12 cellular contexts compared by ENCODE assay signal in the genomic region with DNA sequence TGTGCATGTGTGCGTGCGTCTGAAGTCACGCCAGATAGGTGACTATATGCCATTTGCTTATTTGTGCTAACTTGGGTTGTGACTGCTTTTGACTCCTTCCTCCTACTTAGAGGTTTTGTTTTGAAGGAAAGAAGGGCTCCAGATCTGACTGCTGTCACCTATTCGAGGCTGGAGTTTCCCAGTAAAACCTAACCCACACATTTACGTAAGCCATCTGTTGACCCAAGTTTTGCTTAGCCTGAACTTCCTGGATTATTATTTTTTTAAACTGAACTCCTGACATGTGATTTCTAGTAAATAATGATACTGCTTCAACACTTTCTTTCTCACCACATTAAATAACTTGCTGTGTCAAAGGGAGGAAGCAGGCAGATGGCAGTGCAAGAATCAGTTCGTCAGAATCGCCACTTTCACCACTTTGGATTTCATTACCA. TPM values are rescaled to one million over a fixed set of nuclear protein-coding genes. Genes with fewer than 3 reads are reported as not detected.
A peak's percentile ranks its signal among the peaks of the same experiment; 100 is the strongest.
DNase-seq lines count a peak whose midpoint lies in the region; ATAC-seq and TF ChIP-seq lines count a peak whose summit lies in the region.
"Had no signal": no experiment of that assay in that cellular context is flagged by ENCODE, and none has a peak within 500 bp of the region (broad histone marks: within the 10 kb centered on the region; RNA-seq: fewer than 3 reads in every experiment).

No MANE protein-coding gene starts in this region.

- no peaks in the 10 kb centered on the region for H3K79me2 ChIP-seq in OCI-LY1 (ENCODE audit: insufficient read depth, low read length)

- no peaks in the 10 kb centered on the region for H3K27me3 Mint-ChIP-seq in CD4-positive, CD25-positive, alpha-beta regulatory T cell

- H2AFZ ChIP-seq in OCI-LY1 (ENCODE audit: low read length) = no peak overlapping the region

- peaks cover 0 to 2% (median 0%) of the 10 kb centered on the region in 7 donors for H3K9me3 Mint-ChIP-seq in CD4-positive, CD25-positive, alpha-beta regulatory T cell

- H3K4me3 Mint-ChIP-seq in CD4-positive, CD25-positive, alpha-beta regulatory T cell = peak overlapping the region; percentile 20 to 58 (median 48)

- no peak overlapping the region for H3K27ac ChIP-seq in CD4-positive, CD25-positive, alpha-beta regulatory T cell (ENCODE audit: insufficient read depth, low read length, poor library complexity, severe bottlenecking)
- peak overlapping the region; percentile 79 for H3K27ac ChIP-seq in OCI-LY1 (ENCODE audit: low read depth, low read length, poor library complexity, severe bottlenecking)
- H3K27ac ChIP-seq: right atrium auricular region had no signal

- ATAC-seq in CD4-positive, CD25-positive, alpha-beta regulatory T cell (ENCODE audit: low read depth in 2 of 2) = peak; percentile 69 to 77
- ATAC-seq in GM19452 (IDR thresholded peaks at IDR 0.05; ENCODE audit: unreplicated experiment) = peak; percentile 27
- no peak for ATAC-seq in GM19035 (IDR thresholded peaks at IDR 0.05; ENCODE audit: unreplicated experiment)
- ATAC-seq: PC-3 had no signal

- no peaks in the 10 kb centered on the region for H3K27me3 ChIP-seq in CD4-positive, CD25-positive, alpha-beta regulatory T cell (ENCODE audit: control insufficient read depth, insufficient read depth, low read length)
- H3K27me3 ChIP-seq in OCI-LY1 (ENCODE audit: insufficient read depth, low read length) = no peaks in the 10 kb centered on the region
- H3K27me3 ChIP-seq: right atrium auricular region had no signal

- no peak for TF ChIP-seq CTCF in OCI-LY1 (IDR thresholded peaks at IDR 0.05; ENCODE audit: low read length)

- no peaks in the 10 kb centered on the region for H4K20me1 ChIP-seq in OCI-LY1 (ENCODE audit: insufficient read depth, low read length)

- H3K36me3 ChIP-seq in CD4-positive, CD25-positive, alpha-beta regulatory T cell (ENCODE audit: control insufficient read depth, insufficient read depth, low read length) = no peaks in the 10 kb centered on the region
- H3K36me3 ChIP-seq in OCI-LY1 (ENCODE audit: insufficient read depth, low read length) = no peaks in the 10 kb centered on the region
- H3K36me3 ChIP-seq: right atrium auricular region had no signal

- peak overlapping the region; percentile 77 for H3K4me3 ChIP-seq in CD4-positive, CD25-positive, alpha-beta regulatory T cell (ENCODE audit: low read depth, low read length)
- no peak overlapping the region for H3K4me3 ChIP-seq in OCI-LY1 (ENCODE audit: low read depth, low read length, poor library complexity, severe bottlenecking)
- H3K4me3 ChIP-seq: right atrium auricular region had no signal

- H3K9ac ChIP-seq in OCI-LY1 (ENCODE audit: low read length) = peak overlapping the region; percentile 6; the same call in 1 of the 2 replicates

- H3F3A ChIP-seq in OCI-LY1 (ENCODE audit: insufficient read depth, low read length) = no peaks in the 10 kb centered on the region

- DNase-seq in CD4-positive, CD25-positive, alpha-beta regulatory T cell = peak in 2 of 3 donors; percentile 51 to 85
- peak; percentile 14 for DNase-seq in effector CD4-positive, alpha-beta T cell
- DNase-seq in NCI-H748 (lab: John Stamatoyannopoulos, UW; ENCODE audit: unreplicated experiment) (no peak), RKO (ENCODE audit: low spot score) (no peak), NCI-H2029 treated with DMSO at 0.1 percent for 48 hours (lab: John Stamatoyannopoulos, UW) (no peak)
- DNase-seq: head of caudate nucleus, PC-3 had no signal

- peaks cover 19% of the 10 kb centered on the region for H3K4me1 ChIP-seq in CD4-positive, CD25-positive, alpha-beta regulatory T cell (ENCODE audit: control insufficient read depth, insufficient read depth, low read length, poor library complexity, severe bottlenecking)
- H3K4me1 ChIP-seq in OCI-LY1 (ENCODE audit: insufficient read depth, low read length, severe bottlenecking) = peaks cover 76% of the 10 kb centered on the region
- H3K4me1 ChIP-seq: right atrium auricular region had no signal

- H3K9me2 ChIP-seq in OCI-LY1 (ENCODE audit: low read depth, low read length) = no peaks in the 10 kb centered on the region

- peak overlapping the region; percentile 35 for H3K4me2 ChIP-seq in OCI-LY1 (ENCODE audit: low read length)

- H3K36me3 Mint-ChIP-seq in CD4-positive, CD25-positive, alpha-beta regulatory T cell = no peaks in the 10 kb centered on the region

- H3K27ac Mint-ChIP-seq in CD4-positive, CD25-positive, alpha-beta regulatory T cell = peak overlapping the region; percentile 34 to 74 (median 59)

- no peaks in the 10 kb centered on the region for H3K9me3 ChIP-seq in CD4-positive, CD25-positive, alpha-beta regulatory T cell (ENCODE audit: control insufficient read depth in 2 of 2, low read length in 2 of 2)
- H3K9me3 ChIP-seq in OCI-LY1 (ENCODE audit: low read length) = no peaks in the 10 kb centered on the region
- H3K9me3 ChIP-seq: right atrium auricular region had no signal

- H3K4me1 Mint-ChIP-seq in CD4-positive, CD25-positive, alpha-beta regulatory T cell = peaks cover 10 to 38% (median 26%) of the 10 kb centered on the region in 4 donors

RNA-seq across cellular contexts. Expression of a gene that starts 41.5 kb away (rescaled TPM):
- total RNA-seq in CD4-positive, CD25-positive, alpha-beta regulatory T cell = 3.3 TPM
- under 1 TPM in 3 of 4 donors, not detected in 1; 0.09 to 0.38 (median 0.10) TPM for polyA plus RNA-seq in CD4-positive, CD25-positive, alpha-beta regulatory T cell
- total RNA-seq: PC-3, urinary bladder had no signal

Comparison
In these comparisons a context has a peak if more than half of its experiments do, and no peak if none do; other contexts are left out.
1. DNase-seq: peak in CD4-positive, CD25-positive, alpha-beta regulatory T cell (2 of 3) and effector CD4-positive, alpha-beta T cell (single experiment); none in NCI-H748 (single experiment), RKO (single experiment) and NCI-H2029 treated with DMSO at 0.1 percent for 48 hours (single experiment).